10 cellular contexts compared by ENCODE assay signal in the genomic region with DNA sequence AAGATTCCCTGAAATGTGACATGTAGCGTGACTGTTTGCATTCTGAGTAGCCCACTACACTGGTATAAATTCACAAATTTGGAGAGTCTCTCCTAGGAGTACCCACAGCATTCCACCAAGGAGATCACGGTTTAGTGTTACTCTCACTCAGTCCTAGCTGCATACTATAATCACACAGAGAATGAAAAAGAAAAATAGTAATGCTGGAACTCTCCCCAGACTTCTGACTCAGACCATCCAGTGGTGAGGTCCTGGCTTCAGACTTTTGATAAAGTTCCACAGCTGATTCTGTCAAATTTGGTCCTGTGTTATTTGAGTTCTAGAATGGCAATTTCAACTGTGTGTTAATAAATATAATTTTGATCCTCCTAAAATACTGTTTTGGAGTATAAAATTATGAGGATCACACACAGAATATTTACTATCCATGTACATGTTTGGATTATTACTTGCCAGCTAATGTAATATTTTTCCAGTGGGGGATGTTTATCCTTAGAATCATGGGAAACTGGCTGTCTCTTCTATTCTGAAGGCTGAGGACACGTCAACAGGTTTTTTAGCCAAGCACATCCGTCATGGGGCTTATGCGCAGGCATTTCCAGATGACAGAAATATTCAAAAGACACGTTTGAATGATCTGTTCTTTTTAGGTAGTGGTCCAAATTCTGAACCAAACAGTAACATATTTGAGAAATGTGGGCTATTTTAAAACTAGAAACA. TPM values are rescaled to one million over a fixed set of nuclear protein-coding genes. Genes with fewer than 3 reads are reported as not detected.
A peak's percentile ranks its signal among the peaks of the same experiment; 100 is the strongest.
DNase-seq lines count a peak whose midpoint lies in the region; ATAC-seq and TF ChIP-seq lines count a peak whose summit lies in the region.
"Had no signal": no experiment of that assay in that cellular context is flagged by ENCODE, and none has a peak within 500 bp of the region (broad histone marks: within the 10 kb centered on the region; RNA-seq: fewer than 3 reads in every experiment).

No MANE protein-coding gene starts in this region.

- ATAC-seq in gastroesophageal sphincter: peak; percentile 66
- peak; percentile 84 for ATAC-seq in sciatic nerve
- ATAC-seq in naive thymus-derived CD8-positive, alpha-beta T cell: no peak

- H3F3A ChIP-seq in SK-N-SH (replicated peaks; ENCODE audit: insufficient read depth): peaks cover 10% of the 10 kb centered on the region

- TF ChIP-seq RAD21 in SK-N-SH (IDR thresholded peaks at IDR 0.05; ENCODE audit: low read length): no peak

- H3K9me3 ChIP-seq in SK-N-SH (no peaks in the 10 kb centered on the region), gastroesophageal sphincter (no peaks in the 10 kb centered on the region)

- peaks cover 0 to 1% (median 0%) of the 10 kb centered on the region in 5 donors for H3K27me3 Mint-ChIP-seq in naive thymus-derived CD8-positive, alpha-beta T cell

- CTCF ChIA-PET in SK-N-SH (lab: Yijun Ruan, JAX): interaction anchor here (0.8 to 7.5 kb wide), 11 partner anchors 10 to 162 kb away, joined by 3 to 67 read pairs (median 5); no protein-coding TSS in a partner anchor

- H3K36me3 Mint-ChIP-seq in naive thymus-derived CD8-positive, alpha-beta T cell: no peaks in the 10 kb centered on the region

- no peaks in the 10 kb centered on the region for H3K9me3 Mint-ChIP-seq in naive thymus-derived CD8-positive, alpha-beta T cell

- no peak overlapping the region for H3K4me3 ChIP-seq in AG09309 (ENCODE audit: control insufficient read depth, low read depth, low read length)
- H3K4me3 ChIP-seq in SK-N-SH (ENCODE audit: low read depth in 2 of 2, low read length in 1 of 2): no peak overlapping the region; a peak in 1 of 4 replicates
- no peak overlapping the region for H3K4me3 ChIP-seq in gastroesophageal sphincter

- no peak for TF ChIP-seq POLR2A in gastroesophageal sphincter (IDR thresholded peaks at IDR 0.05)

- peak overlapping the region; percentile 14; the same call in 1 of the 2 replicates for H3K4me2 ChIP-seq in SK-N-SH

- H3K27ac Mint-ChIP-seq in naive thymus-derived CD8-positive, alpha-beta T cell: no peak overlapping the region

- intact Hi-C loops in sciatic nerve (cut with DNase I): no loop called here

- no peaks in the 10 kb centered on the region for H3K9me2 ChIP-seq in SK-N-SH

- H2AFZ ChIP-seq in SK-N-SH (ENCODE audit: low read depth): no peak overlapping the region

- WGBS in SK-N-SH (ENCODE audit: low lambda C conversion rate): 69% methylated on average over 6 of the region's 6 CpGs
- WGBS in gastroesophageal sphincter (ENCODE audit: low coverage in 1 of 2), 2 donors: 12 to 13% methylated on average over 6 of the region's 6 CpGs

- H3K27ac ChIP-seq in SK-N-SH (ENCODE audit: low read depth in 2 of 2, low read length in 1 of 2): peak overlapping the region in 1 of 2 experiments; percentile 34; a peak in 2 of 4 replicates
- peak overlapping the region; percentile 76 to 83 (median 80) for H3K27ac ChIP-seq in gastroesophageal sphincter
- H3K27ac ChIP-seq: C4-2B had no signal

- TF ChIP-seq EP300 in SK-N-SH (IDR thresholded peaks at IDR 0.05; ENCODE audit: borderline replicate concordance in 1 of 2, low read depth in 1 of 2, low read length in 1 of 2): no peak
- no peak for TF ChIP-seq EP300 in gastroesophageal sphincter (IDR thresholded peaks at IDR 0.05)

- H3K9ac ChIP-seq in SK-N-SH: no peak overlapping the region

- H4K20me1 ChIP-seq in SK-N-SH (ENCODE audit: insufficient read depth): peaks cover 4% of the 10 kb centered on the region

- no peaks in the 10 kb centered on the region for H3K4me1 Mint-ChIP-seq in naive thymus-derived CD8-positive, alpha-beta T cell

- DNase-seq in AG09309 (ENCODE audit: low read depth) (peak; percentile 41), SK-N-SH (no peak), sciatic nerve (ENCODE audit: low spot score) (no peak), C1 segment of cervical spinal cord (lab: John Stamatoyannopoulos, UW) (no peak), HuH-7 (ENCODE audit: low spot score) (no peak)
- no peak for DNase-seq in stimulated activated CD4-positive, alpha-beta T cell treated with anti-CD3 and anti-CD28 coated beads, Interleukin-15, amount 100 ng/mL, for 24 hours
- no peak for DNase-seq in naive thymus-derived CD8-positive, alpha-beta T cell

- no peak for TF ChIP-seq CTCF in AG09309 (IDR thresholded peaks at IDR 0.05; ENCODE audit: control insufficient read depth, insufficient read depth, low read depth, low read length, missing control alignments)
- no peak for TF ChIP-seq CTCF in SK-N-SH (IDR thresholded peaks at IDR 0.05)
- TF ChIP-seq CTCF in gastroesophageal sphincter (IDR thresholded peaks at IDR 0.05): no peak

- H3K79me2 ChIP-seq in SK-N-SH (ENCODE audit: insufficient read depth): no peaks in the 10 kb centered on the region

- no peak overlapping the region for H3K4me3 Mint-ChIP-seq in naive thymus-derived CD8-positive, alpha-beta T cell

- POLR2A ChIA-PET in SK-N-SH (lab: Yijun Ruan, JAX): no interaction called here
- POLR2A ChIA-PET in naive thymus-derived CD8-positive, alpha-beta T cell (lab: Charles Lee): no interaction called here

- H3K4me1 ChIP-seq in SK-N-SH (ENCODE audit: control insufficient read depth in 1 of 2, insufficient read depth in 2 of 2, low read depth in 1 of 2, low read length in 1 of 2) (peaks cover 0 to 4% of the 10 kb centered on the region in 2 experiments; a peak in 1 of 4 replicates), gastroesophageal sphincter (peaks cover 11 to 60% (median 12%) of the 10 kb centered on the region in 3 donors)

- H3K36me3 ChIP-seq in SK-N-SH (replicated peaks in 1 of 2; ENCODE audit: control insufficient read depth in 1 of 2, insufficient read depth in 2 of 2, low read length in 1 of 2): peaks cover 0 to 14% of the 10 kb centered on the region in 2 experiments
- no peaks in the 10 kb centered on the region for H3K36me3 ChIP-seq in gastroesophageal sphincter

- H3K27me3 ChIP-seq in SK-N-SH (ENCODE audit: insufficient read depth): no peaks in the 10 kb centered on the region
- H3K27me3 ChIP-seq in gastroesophageal sphincter: no peaks in the 10 kb centered on the region

TF ChIP-seq in SK-N-SH, 30 proteins besides CTCF, POLR2A, EP300 and RAD21:
- TF ChIP-seq NFIC (IDR thresholded peaks at IDR 0.05; ENCODE audit: borderline replicate concordance) (no peak), FOSL2 (IDR thresholded peaks at IDR 0.05; ENCODE audit: borderline replicate concordance, low read depth) (peak; percentile 2; the same call in 1 of the 2 replicates)
- TF ChIP-seq, protein P1, sequence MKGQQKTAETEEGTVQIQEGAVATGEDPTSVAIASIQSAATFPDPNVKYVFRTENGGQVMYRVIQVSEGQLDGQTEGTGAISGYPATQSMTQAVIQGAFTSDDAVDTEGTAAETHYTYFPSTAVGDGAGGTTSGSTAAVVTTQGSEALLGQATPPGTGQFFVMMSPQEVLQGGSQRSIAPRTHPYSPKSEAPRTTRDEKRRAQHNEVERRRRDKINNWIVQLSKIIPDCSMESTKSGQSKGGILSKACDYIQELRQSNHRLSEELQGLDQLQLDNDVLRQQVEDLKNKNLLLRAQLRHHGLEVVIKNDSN (IDR thresholded peaks at IDR 0.05; ENCODE audit: borderline replicate concordance, low read depth): no peak

RNA-seq across cellular contexts. Expression of a gene that starts 5.1 kb away (rescaled TPM):
- 4.0 and 5.9 TPM in 2 replicates for polyA plus RNA-seq in SK-N-SH (2012; rRNA removed)
- polyA plus RNA-seq in SK-N-SH (2012; cell fraction: cytosol; rRNA removed): 4.4 and 4.5 TPM in 2 replicates
- polyA plus RNA-seq in SK-N-SH (2012; cell fraction: nucleus; rRNA removed): 9.3 and 20.8 TPM in 2 replicates
- total RNA-seq in gastroesophageal sphincter: 10 to 100 TPM; 25.2 to 83.3 (median 47.8) TPM
- total RNA-seq in sciatic nerve: 45.3 TPM
- under 1 TPM; 0.63 to 0.75 TPM for total RNA-seq in naive thymus-derived CD8-positive, alpha-beta T cell
- under 1 TPM in 1 of 3 donors, not detected in 2; 0.24 TPM for polyA plus RNA-seq in naive thymus-derived CD8-positive, alpha-beta T cell
- total RNA-seq: HT-29 had no signal

Comparison
In these comparisons a context has a peak if more than half of its experiments do, and no peak if none do; other contexts are left out.
1. ATAC-seq: peak in gastroesophageal sphincter (single experiment) and sciatic nerve (single experiment); none in naive thymus-derived CD8-positive, alpha-beta T cell (0 of 2).
2. RNA of a gene that starts 5.1 kb away (total RNA-seq): 25.2 to 83.3 TPM in gastroesophageal sphincter and 45.3 TPM in sciatic nerve (single experiment); 0.63 to 0.75 TPM in naive thymus-derived CD8-positive, alpha-beta T cell; every median in the first group is over 10 times any median in the second.